ENCODE assay signal across 9 cellular contexts in genomic region chr14:88386395-88386794, GRCh38. TPM values are rescaled to one million over a fixed set of nuclear protein-coding genes. Genes with fewer than 3 reads are reported as not detected.
DNase-seq lines count a peak whose midpoint lies in the region; ATAC-seq and TF ChIP-seq lines count a peak whose summit lies in the region.
"Had no signal": no experiment of that assay in that cellular context is flagged by ENCODE, and none has a peak within 500 bp of the region (broad histone marks: within the 10 kb centered on the region; RNA-seq: fewer than 3 reads in every experiment).

No MANE protein-coding gene starts in this region.

- H3K4me3 ChIP-seq in AG04450 (ENCODE audit: low read depth, low read length) (peak overlapping the region; percentile 93), brain microvascular endothelial cell (ENCODE audit: low read depth, low read length) (peak overlapping the region; percentile 92), mucosa of stomach (ENCODE audit: low read length) (peak overlapping the region; percentile 97)

- no peaks in the 10 kb centered on the region; the same call in 1 of the 2 replicates for H3K9me3 ChIP-seq in AG04450 (ENCODE audit: control insufficient read depth, insufficient read depth, low read length)
- no peaks in the 10 kb centered on the region for H3K9me3 ChIP-seq in mucosa of stomach (ENCODE audit: control insufficient read depth, low read length)

- TF ChIP-seq CTCF in AG04450 (IDR thresholded peaks at IDR 0.05; ENCODE audit: low read depth, low read length) (no peak), brain microvascular endothelial cell (IDR thresholded peaks at IDR 0.05; ENCODE audit: low read depth, low read length, missing control alignments) (no peak)

- peaks cover 4% of the 10 kb centered on the region for H3K27me3 ChIP-seq in AG04450 (ENCODE audit: control insufficient read depth, insufficient read depth, low read length)
- H3K27me3 ChIP-seq in brain microvascular endothelial cell (replicated peaks) = no peaks in the 10 kb centered on the region
- H3K27me3 ChIP-seq in mucosa of stomach (ENCODE audit: control insufficient read depth, insufficient read depth, low read length) = no peaks in the 10 kb centered on the region

- H3K4me1 ChIP-seq in mucosa of stomach (ENCODE audit: control insufficient read depth, insufficient read depth, low read length) = no peaks in the 10 kb centered on the region

- no peaks in the 10 kb centered on the region for H3K36me3 ChIP-seq in brain microvascular endothelial cell (replicated peaks)
- no peaks in the 10 kb centered on the region for H3K36me3 ChIP-seq in mucosa of stomach (ENCODE audit: control insufficient read depth, insufficient read depth, low read length)

- POLR2A ChIA-PET in AG04450 (lab: Yijun Ruan, JAX) = no interaction called here

- CTCF ChIA-PET in AG04450 (lab: Charles Lee) = interaction anchor here (1.0 to 1.6 kb wide), 2 partner anchors 82 to 197 kb away, joined by 3 to 4 read pairs; no protein-coding TSS in a partner anchor

- H3K27ac ChIP-seq in AG04450 (ENCODE audit: low read depth, low read length) (no peak overlapping the region), brain microvascular endothelial cell (no peak overlapping the region)

- ATAC-seq in HG02981 (IDR thresholded peaks at IDR 0.05; ENCODE audit: unreplicated experiment) = peak; percentile 14

- in situ Hi-C loops in brain microvascular endothelial cell (cut with HindIII; ENCODE audit: low pct_ligation_motif_present, low sequenced_read_pairs) = no loop called here

- DNase-seq in AG04450 (ENCODE audit: low read depth, low spot score) (no peak), brain microvascular endothelial cell (no peak), H4 (ENCODE audit: low spot score) (no peak), HUDEP-2 (lab: John Stamatoyannopoulos, UW; ENCODE audit: unreplicated experiment in 76 of 76) (no peak), NCI-H1436 (lab: John Stamatoyannopoulos, UW) (no peak), RPMI8226 (no peak)
- DNase-seq: aorta had no signal

- H3K9ac ChIP-seq in mucosa of stomach (ENCODE audit: low read length) = peak overlapping the region; percentile 90

RNA-seq across cellular contexts. Expression of gene SPATA7, which starts 0.9 kb away (rescaled TPM):
- polyA plus RNA-seq in AG04450 (2011; rRNA removed) = 15.9 and 22.7 TPM in 2 replicates
- 14.5 and 15.1 TPM in 2 replicates for polyA minus RNA-seq in AG04450 (2011; rRNA and poly(A)+ RNA removed)
- 7.4 and 11.0 TPM in 2 replicates for total RNA-seq in H4 (2014; rRNA removed; shearing (Covaris generic))
